In the genomic region with DNA sequence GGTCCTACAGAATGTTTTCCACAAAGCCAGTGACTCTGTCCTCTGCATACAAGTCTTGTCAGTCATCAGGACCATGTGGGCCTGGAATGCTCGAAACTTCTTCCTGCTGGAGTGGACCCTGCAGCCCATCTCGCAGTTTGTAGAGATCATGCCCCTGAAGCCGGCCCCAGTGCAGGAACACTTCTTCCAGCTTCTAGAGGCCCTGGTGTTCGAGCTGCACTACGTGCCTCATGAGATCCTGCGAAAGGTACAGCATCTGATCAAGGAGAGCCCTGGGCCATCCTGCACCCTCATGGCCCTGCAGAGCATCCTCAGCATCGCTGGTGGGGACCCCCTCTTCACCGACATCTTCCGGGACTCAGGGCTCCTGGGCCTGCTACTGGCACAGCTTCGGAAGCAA, we compare ENCODE assay signal across 4 cellular contexts. TPM values are rescaled to one million over a fixed set of nuclear protein-coding genes. Genes with fewer than 3 reads are reported as not detected.
"Had no signal": no experiment of that assay in that cellular context is flagged by ENCODE, and none has a peak within 500 bp of the region (broad histone marks: within the 10 kb centered on the region; RNA-seq: fewer than 3 reads in every experiment).

No MANE protein-coding gene starts in this region.

- H3K4me3 ChIP-seq: GM12878 had no signal

- DNase-seq: GDM1, GF-D8 had no signal

- ATAC-seq: GM12878 had no signal

RNA-seq across cellular contexts. Expression of a gene that starts 46.5 kb away (rescaled TPM):
- total RNA-seq: G401 had no signal
